In genomic region chr13:92547256-92547655, GRCh38 we compare ENCODE assay signal across 23 cellular contexts.
DNase-seq lines count a peak whose midpoint lies in the region; ATAC-seq and TF ChIP-seq lines count a peak whose summit lies in the region.
"Had no signal": no experiment of that assay in that cellular context is flagged by ENCODE, and none has a peak within 500 bp of the region (broad histone marks: within the 10 kb centered on the region; RNA-seq: fewer than 3 reads in every experiment).

No MANE protein-coding gene starts in this region.

- DNase-seq in HCEC 1CT (peak; percentile 27), RWPE2 (ENCODE audit: low spot score) (no peak), choroid plexus epithelial cell (ENCODE audit: low read depth) (peak; percentile 69), mesenchymal stem cell (peak; percentile 46), SKM-1 treated with dmso at 0.1 percent for 144 hours (lab: John Stamatoyannopoulos, UW; ENCODE audit: unreplicated experiment) (no peak), coronary artery (ENCODE audit: low spot score) (no peak)
- no peak for DNase-seq in activated CD4-positive, alpha-beta T cell treated with anti-CD3 and anti-CD28 coated beads, Interleukin-2, amount 10 ng/mL, durations not matched to agents 7 days and 5 days
- DNase-seq: ACHN; activated CD4-positive, alpha-beta T cell treated with anti-CD3 and anti-CD28 coated beads, Interleukin-2, amount 50 U/mL, for 1 hour; activated naive CD4-positive, alpha-beta T cell treated with Interleukin-2 at 50 U/mL for 16 hours; caudate nucleus; DMS153; GOT3; islet precursor cell; MV-4-11; natural killer cell; Right ventricle myocardium superior; small intestine; stimulated activated CD8-positive, alpha-beta memory T cell treated with anti-CD3 and anti-CD28 coated beads, Interleukin-4, amount 100 ng/mL, for 48 hours; transverse colon had no signal

- H2BK12ac ChIP-seq in mesenchymal stem cell (ENCODE audit: low read length in 2 of 2): no peak overlapping the region

- TF ChIP-seq CTCF in RWPE2 (IDR thresholded peaks at IDR 0.05; ENCODE audit: poor library complexity, severe bottlenecking): no peak
- no peak for TF ChIP-seq CTCF in choroid plexus epithelial cell (conservative IDR thresholded peaks at IDR 0.05; ENCODE audit: low read depth, low read length)
- no peak for TF ChIP-seq CTCF in coronary artery (IDR thresholded peaks at IDR 0.05)

- H3K4me3 ChIP-seq in RWPE2 (ENCODE audit: severe bottlenecking) (no peak overlapping the region), choroid plexus epithelial cell (ENCODE audit: low read depth, low read length) (no peak overlapping the region), mesenchymal stem cell (ENCODE audit: insufficient read depth in 1 of 2, low read depth in 1 of 2, low read length in 2 of 2) (no peak overlapping the region), coronary artery (no peak overlapping the region)
- H3K4me3 ChIP-seq: transverse colon had no signal

- no peak overlapping the region for H3K4me2 ChIP-seq in mesenchymal stem cell (ENCODE audit: low read length, poor library complexity, severe bottlenecking)

- no peak overlapping the region for H4K8ac ChIP-seq in mesenchymal stem cell (ENCODE audit: low read length)

- no peak overlapping the region for H2AK5ac ChIP-seq in mesenchymal stem cell (ENCODE audit: low read length, severe bottlenecking)

- no peak overlapping the region for H2BK5ac ChIP-seq in mesenchymal stem cell (ENCODE audit: low read depth, low read length, poor library complexity, severe bottlenecking)

- WGBS in mesenchymal stem cell: 10% methylated on average over 2 of the region's 3 CpGs

- no peak overlapping the region for H3K14ac ChIP-seq in mesenchymal stem cell (ENCODE audit: low read length in 2 of 2)

- H3K4me1 Mint-ChIP-seq in activated CD4-positive, alpha-beta T cell treated with anti-CD3 and anti-CD28 coated beads, Interleukin-2, amount 10 ng/mL, durations not matched to agents 7 days and 5 days: no peaks in the 10 kb centered on the region
- H3K4me1 Mint-ChIP-seq: natural killer cell had no signal

- H3K27ac ChIP-seq in RWPE2 (ENCODE audit: poor library complexity, severe bottlenecking): no peak overlapping the region
- H3K27ac ChIP-seq in mesenchymal stem cell (ENCODE audit: low read length, poor library complexity, severe bottlenecking): peak overlapping the region; percentile 61
- H3K27ac ChIP-seq in coronary artery: no peak overlapping the region
- H3K27ac ChIP-seq: transverse colon, VCaP had no signal

- no peak overlapping the region for H3K4ac ChIP-seq in mesenchymal stem cell (ENCODE audit: low read depth in 1 of 2, low read length in 2 of 2)

- H2BK15ac ChIP-seq in mesenchymal stem cell (ENCODE audit: low read depth, poor library complexity, severe bottlenecking): no peak overlapping the region

- no peak overlapping the region for H4K91ac ChIP-seq in mesenchymal stem cell (ENCODE audit: low read length)

- no peak overlapping the region for H3K4me3 Mint-ChIP-seq in activated CD4-positive, alpha-beta T cell treated with anti-CD3 and anti-CD28 coated beads, Interleukin-2, amount 10 ng/mL, durations not matched to agents 7 days and 5 days
- H3K4me3 Mint-ChIP-seq: dendritic cell treated with granulocyte-macrophage colony-stimulating factor and Interleukin-4, amounts not matched to agents 40 ng/mL and 50 ng/mL, for 4 days; natural killer cell had no signal

- no peaks in the 10 kb centered on the region for H3K27me3 Mint-ChIP-seq in activated CD4-positive, alpha-beta T cell treated with anti-CD3 and anti-CD28 coated beads, Interleukin-2, amount 10 ng/mL, durations not matched to agents 7 days and 5 days
- H3K27me3 Mint-ChIP-seq: dendritic cell treated with granulocyte-macrophage colony-stimulating factor and Interleukin-4, amounts not matched to agents 40 ng/mL and 50 ng/mL, for 4 days had no signal

- H2BK120ac ChIP-seq in mesenchymal stem cell (ENCODE audit: low read depth, low read length): no peak overlapping the region

- no peak overlapping the region for H3K9ac ChIP-seq in mesenchymal stem cell (ENCODE audit: low read length)

- CTCF ChIA-PET in activated CD4-positive, alpha-beta T cell treated with anti-CD3 and anti-CD28 coated beads, Interleukin-2, amount 10 ng/mL, durations not matched to agents 7 days and 5 days (lab: Charles Lee): no interaction called here

- no peaks in the 10 kb centered on the region for H3K36me3 Mint-ChIP-seq in activated CD4-positive, alpha-beta T cell treated with anti-CD3 and anti-CD28 coated beads, Interleukin-2, amount 10 ng/mL, durations not matched to agents 7 days and 5 days (ENCODE audit: low read depth)

- no peak overlapping the region for H3K23ac ChIP-seq in mesenchymal stem cell (ENCODE audit: low read length in 2 of 2)

- POLR2A ChIA-PET in activated CD4-positive, alpha-beta T cell treated with anti-CD3 and anti-CD28 coated beads, Interleukin-2, amount 10 ng/mL, durations not matched to agents 7 days and 5 days (lab: Charles Lee): no interaction called here

- H3K36me3 ChIP-seq in RWPE2 (ENCODE audit: low read depth): no peaks in the 10 kb centered on the region
- H3K36me3 ChIP-seq in mesenchymal stem cell (ENCODE audit: control insufficient read depth in 1 of 2, insufficient read depth in 2 of 2, low read depth in 1 of 2, low read length in 2 of 2): no peaks in the 10 kb centered on the region
- H3K36me3 ChIP-seq: transverse colon had no signal

- H3K4me1 ChIP-seq in RWPE2 (ENCODE audit: insufficient read depth, poor library complexity, severe bottlenecking) (peaks cover 7% of the 10 kb centered on the region), mesenchymal stem cell (ENCODE audit: control insufficient read depth, insufficient read depth, low read depth, low read length) (no peaks in the 10 kb centered on the region)

- ATAC-seq in RWPE2 (ENCODE audit: low read depth) (peak; percentile 89), HG03095 (IDR thresholded peaks at IDR 0.05; ENCODE audit: unreplicated experiment) (no peak)
- ATAC-seq: natural killer cell had no signal

- no peak overlapping the region for H3K27ac Mint-ChIP-seq in activated CD4-positive, alpha-beta T cell treated with anti-CD3 and anti-CD28 coated beads, Interleukin-2, amount 10 ng/mL, durations not matched to agents 7 days and 5 days
- H3K27ac Mint-ChIP-seq: dendritic cell treated with granulocyte-macrophage colony-stimulating factor and Interleukin-4, amounts not matched to agents 40 ng/mL and 50 ng/mL, for 4 days; natural killer cell had no signal

- H3K27me3 ChIP-seq in RWPE2 (ENCODE audit: insufficient read depth, poor library complexity, severe bottlenecking) (no peaks in the 10 kb centered on the region), mesenchymal stem cell (ENCODE audit: control insufficient read depth in 1 of 2, insufficient read depth in 1 of 2, low read length in 2 of 2) (no peaks in the 10 kb centered on the region)
- H3K27me3 ChIP-seq: transverse colon had no signal

- H3K9me3 ChIP-seq in RWPE2 (ENCODE audit: severe bottlenecking) (peaks cover 5% of the 10 kb centered on the region), mesenchymal stem cell (ENCODE audit: control insufficient read depth, low read length) (peaks cover 7% of the 10 kb centered on the region)
- H3K9me3 ChIP-seq: transverse colon had no signal

- peaks cover 4% of the 10 kb centered on the region for H3K9me3 Mint-ChIP-seq in activated CD4-positive, alpha-beta T cell treated with anti-CD3 and anti-CD28 coated beads, Interleukin-2, amount 10 ng/mL, durations not matched to agents 7 days and 5 days

- no peak overlapping the region for H2AFZ ChIP-seq in mesenchymal stem cell (ENCODE audit: low read depth, low read length)

- no peak overlapping the region for H3K18ac ChIP-seq in mesenchymal stem cell (ENCODE audit: low read depth in 1 of 2, low read length in 2 of 2)

- H3K79me1 ChIP-seq in mesenchymal stem cell (replicated peaks; ENCODE audit: low read length, poor library complexity, severe bottlenecking): no peaks in the 10 kb centered on the region

Comparison
In these comparisons a context has a peak if more than half of its experiments do, and no peak if none do; other contexts are left out.
1. DNase-seq: peak in HCEC 1CT (single experiment), choroid plexus epithelial cell (single experiment) and mesenchymal stem cell (single experiment); none in RWPE2 (single experiment), SKM-1 treated with dmso at 0.1 percent for 144 hours (single experiment), coronary artery (single experiment) and activated CD4-positive, alpha-beta T cell treated with anti-CD3 and anti-CD28 coated beads, Interleukin-2, amount 10 ng/mL, durations not matched to agents 7 days and 5 days (single experiment).